Comparison of ENCODE assay signal across 15 cellular contexts in the genomic region with DNA sequence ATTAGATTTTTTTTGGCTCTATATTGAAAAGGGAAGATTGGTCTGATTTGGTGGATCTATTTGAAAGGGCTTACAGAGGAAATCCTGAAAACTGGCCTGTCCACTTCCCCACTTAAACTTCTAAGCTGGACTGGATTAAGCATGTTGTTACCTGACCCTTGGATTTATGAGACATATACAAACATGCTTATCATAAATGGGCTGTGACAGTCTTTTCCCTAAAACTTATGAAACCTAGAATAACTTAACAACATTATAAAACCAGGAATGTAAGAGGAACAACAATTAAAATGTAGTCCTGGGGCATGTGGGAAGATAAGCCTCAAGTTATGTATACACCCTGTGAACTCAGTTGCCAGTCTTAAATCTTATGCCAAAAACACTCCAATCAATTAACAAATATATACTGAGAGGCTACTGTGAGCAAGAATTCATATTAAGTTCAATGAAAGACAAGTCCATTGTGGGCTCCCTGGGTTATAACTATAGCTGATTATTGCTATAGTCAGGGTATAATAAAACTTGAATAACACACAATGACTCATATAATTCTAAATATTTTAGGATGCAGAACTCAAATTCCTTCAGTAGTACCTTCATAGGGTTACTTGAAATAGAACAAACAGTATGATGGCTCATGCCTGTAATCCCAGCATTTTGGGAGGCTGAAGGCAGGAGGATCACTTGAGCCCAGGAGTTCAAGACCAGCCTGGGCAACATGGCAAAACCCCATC.
A peak's percentile ranks its signal among the peaks of the same experiment; 100 is the strongest.
DNase-seq lines count a peak whose midpoint lies in the region; ATAC-seq, FAIRE-seq and TF ChIP-seq lines count a peak whose summit lies in the region.
"Had no signal": no experiment of that assay in that cellular context is flagged by ENCODE, and none has a peak within 500 bp of the region (broad histone marks: within the 10 kb centered on the region; RNA-seq: fewer than 3 reads in every experiment).

No MANE protein-coding gene starts in this region.

- H3K4me3 ChIP-seq in CD4-positive, CD25-positive, alpha-beta regulatory T cell (ENCODE audit: low read depth, low read length), result no peak overlapping the region
- H3K4me3 ChIP-seq in osteoblast (ENCODE audit: insufficient read depth, low read length), result no peak overlapping the region
- no peak overlapping the region for H3K4me3 ChIP-seq in lower leg skin (ENCODE audit: low read depth, poor library complexity, severe bottlenecking)
- no peak overlapping the region for H3K4me3 ChIP-seq in testis
- H3K4me3 ChIP-seq: upper lobe of left lung had no signal

- H3K27ac ChIP-seq in CD4-positive, CD25-positive, alpha-beta regulatory T cell (ENCODE audit: insufficient read depth, low read length, poor library complexity, severe bottlenecking), result no peak overlapping the region
- H3K27ac ChIP-seq in osteoblast (ENCODE audit: low read depth, low read length), result peak overlapping the region; percentile 42
- no peak overlapping the region for H3K27ac ChIP-seq in testis

- H3K36me3 ChIP-seq in CD4-positive, CD25-positive, alpha-beta regulatory T cell (ENCODE audit: control insufficient read depth, insufficient read depth, low read length), result no peaks in the 10 kb centered on the region
- H3K36me3 ChIP-seq in osteoblast (ENCODE audit: insufficient read depth, low read length), result no peaks in the 10 kb centered on the region
- no peaks in the 10 kb centered on the region for H3K36me3 ChIP-seq in testis (ENCODE audit: low read depth, missing control alignments)
- H3K36me3 ChIP-seq: upper lobe of left lung had no signal

- H3K79me2 ChIP-seq in osteoblast (ENCODE audit: insufficient read depth, low read length), result peaks cover 41% of the 10 kb centered on the region

- H3K27me3 Mint-ChIP-seq in CD4-positive, CD25-positive, alpha-beta regulatory T cell, result no peaks in the 10 kb centered on the region
- H3K27me3 Mint-ChIP-seq in effector memory CD8-positive, alpha-beta T cell, result no peaks in the 10 kb centered on the region
- H3K27me3 Mint-ChIP-seq: activated naive CD8-positive, alpha-beta T cell treated with anti-CD3 and anti-CD28 coated beads, Interleukin-2, amount 50 U/mL, for 24 hours; B cell had no signal

- no peaks in the 10 kb centered on the region for H3K9me3 Mint-ChIP-seq in CD4-positive, CD25-positive, alpha-beta regulatory T cell
- no peaks in the 10 kb centered on the region for H3K9me3 Mint-ChIP-seq in effector memory CD8-positive, alpha-beta T cell
- H3K9me3 Mint-ChIP-seq: activated naive CD8-positive, alpha-beta T cell treated with anti-CD3 and anti-CD28 coated beads, Interleukin-2, amount 50 U/mL, for 24 hours had no signal

- peaks cover 4% of the 10 kb centered on the region for H4K20me1 ChIP-seq in osteoblast (ENCODE audit: insufficient read depth, low read length)

- no peak overlapping the region for H3K4me3 Mint-ChIP-seq in CD4-positive, CD25-positive, alpha-beta regulatory T cell
- H3K4me3 Mint-ChIP-seq in effector memory CD8-positive, alpha-beta T cell, result no peak overlapping the region
- H3K4me3 Mint-ChIP-seq: activated naive CD8-positive, alpha-beta T cell treated with anti-CD3 and anti-CD28 coated beads, Interleukin-2, amount 50 U/mL, for 24 hours; B cell had no signal

- no peaks in the 10 kb centered on the region for H3K27me3 ChIP-seq in CD4-positive, CD25-positive, alpha-beta regulatory T cell (ENCODE audit: control insufficient read depth, insufficient read depth, low read length)
- H3K27me3 ChIP-seq in osteoblast (ENCODE audit: insufficient read depth, low read length), result no peaks in the 10 kb centered on the region
- H3K27me3 ChIP-seq in testis, result no peaks in the 10 kb centered on the region
- H3K27me3 ChIP-seq: upper lobe of left lung had no signal

- no peak overlapping the region for H3K4me2 ChIP-seq in osteoblast (ENCODE audit: insufficient read depth, low read length)

- peaks cover 27 to 66% (median 37%) of the 10 kb centered on the region in 4 donors for H3K4me1 Mint-ChIP-seq in CD4-positive, CD25-positive, alpha-beta regulatory T cell
- H3K4me1 Mint-ChIP-seq in effector memory CD8-positive, alpha-beta T cell (ENCODE audit: low read depth in 2 of 2), result peaks cover 17 to 40% of the 10 kb centered on the region in 2 donors

- no peak overlapping the region for H2AFZ ChIP-seq in osteoblast (ENCODE audit: low read length)

- FAIRE-seq in RCC 7860 (lab: Jason Lieb, UNC), result no peak

- no peak for ATAC-seq in CD4-positive, CD25-positive, alpha-beta regulatory T cell (ENCODE audit: low read depth in 2 of 2)
- ATAC-seq in effector memory CD8-positive, alpha-beta T cell (replicated peaks), result no peak
- ATAC-seq: activated naive CD8-positive, alpha-beta T cell treated with anti-CD3 and anti-CD28 coated beads, Interleukin-2, amount 50 U/mL, for 24 hours had no signal

- H3K27ac Mint-ChIP-seq in CD4-positive, CD25-positive, alpha-beta regulatory T cell, result peak overlapping the region in 2 of 3 donors; percentile 1 to 3
- H3K27ac Mint-ChIP-seq in effector memory CD8-positive, alpha-beta T cell, result peak overlapping the region; percentile 9 to 94
- H3K27ac Mint-ChIP-seq: activated naive CD8-positive, alpha-beta T cell treated with anti-CD3 and anti-CD28 coated beads, Interleukin-2, amount 50 U/mL, for 24 hours; B cell had no signal

- TF ChIP-seq CTCF in osteoblast (IDR thresholded peaks at IDR 0.05; ENCODE audit: extremely low read depth, low read depth, low read length) (no peak), lower leg skin (IDR thresholded peaks at IDR 0.05) (no peak), testis (IDR thresholded peaks at IDR 0.05) (no peak)

- H3K36me3 Mint-ChIP-seq in CD4-positive, CD25-positive, alpha-beta regulatory T cell, result peaks cover 13% of the 10 kb centered on the region
- peaks cover 8% of the 10 kb centered on the region for H3K36me3 Mint-ChIP-seq in effector memory CD8-positive, alpha-beta T cell (ENCODE audit: insufficient read depth)

- DNase-seq in CD4-positive, CD25-positive, alpha-beta regulatory T cell, result no peak
- DNase-seq in M059J (ENCODE audit: low read depth) (peak; percentile 30), osteoblast (ENCODE audit: insufficient read length, low spot score, missing footprints) (peak; percentile 53), lower leg skin (ENCODE audit: low spot score in 2 of 2) (no peak), NOMO-1 (lab: John Stamatoyannopoulos, UW; ENCODE audit: unreplicated experiment in 2 of 2) (no peak), RCC 7860 (ENCODE audit: low spot score) (no peak), testis (no peak)
- DNase-seq in effector memory CD8-positive, alpha-beta T cell, result no peak
- DNase-seq: activated naive CD8-positive, alpha-beta T cell treated with anti-CD3 and anti-CD28 coated beads, Interleukin-2, amount 50 U/mL, for 24 hours; GOT3; left cardiac atrium; NCI-H345; SIG-M5; upper lobe of left lung had no signal

- peaks cover 27% of the 10 kb centered on the region for H3K4me1 ChIP-seq in CD4-positive, CD25-positive, alpha-beta regulatory T cell (ENCODE audit: control insufficient read depth, insufficient read depth, low read length, poor library complexity, severe bottlenecking)
- H3K4me1 ChIP-seq in osteoblast (ENCODE audit: insufficient read depth, low read length) (peaks cover 45% of the 10 kb centered on the region), testis (no peaks in the 10 kb centered on the region)

- no peak for TF ChIP-seq POLR2A in lower leg skin (IDR thresholded peaks at IDR 0.05)
- no peak for TF ChIP-seq POLR2A in testis (IDR thresholded peaks at IDR 0.05)

- no peaks in the 10 kb centered on the region for H3K9me3 ChIP-seq in CD4-positive, CD25-positive, alpha-beta regulatory T cell (ENCODE audit: control insufficient read depth in 2 of 2, low read length in 2 of 2)
- H3K9me3 ChIP-seq in osteoblast (ENCODE audit: low read depth, low read length) (no peaks in the 10 kb centered on the region), testis (no peaks in the 10 kb centered on the region)
- H3K9me3 ChIP-seq: upper lobe of left lung had no signal

- intact Hi-C loops in lower leg skin (cut with DNase I; ENCODE audit: low total_unique reads) (no loop called here), testis (cut with DNase I; ENCODE audit: low total_unique reads) (no loop called here)

Comparison
In these comparisons a context has a peak if more than half of its experiments do, and no peak if none do; other contexts are left out.
1. DNase-seq: peak in M059J (single experiment) and osteoblast (single experiment); none in CD4-positive, CD25-positive, alpha-beta regulatory T cell (0 of 3), effector memory CD8-positive, alpha-beta T cell (0 of 3), lower leg skin (0 of 2), NOMO-1 (0 of 2), RCC 7860 (single experiment) and testis (single experiment).